In the genomic region with DNA sequence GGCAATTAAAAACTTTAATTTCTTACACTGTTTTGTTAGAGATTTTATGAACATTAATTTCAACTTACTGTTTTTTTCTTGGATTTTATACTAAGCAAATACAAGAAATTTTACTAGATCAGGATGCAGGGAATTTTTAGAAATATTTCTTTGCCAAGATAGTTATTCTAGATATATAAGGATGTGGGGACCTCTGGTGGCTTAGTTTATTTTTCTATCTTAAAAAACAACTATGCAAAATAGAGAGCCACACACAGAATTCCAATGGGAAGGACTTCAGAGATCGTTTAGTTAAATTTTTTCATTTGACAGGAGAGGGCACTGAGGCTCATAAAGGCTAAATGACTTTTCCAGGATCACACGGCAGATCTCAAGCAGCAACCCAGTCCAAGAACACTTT, we compare ENCODE assay signal across 10 cellular contexts. TPM values are rescaled to one million over a fixed set of nuclear protein-coding genes. Genes with fewer than 3 reads are reported as not detected.
A peak's percentile ranks its signal among the peaks of the same experiment; 100 is the strongest.
DNase-seq lines count a peak whose midpoint lies in the region; ATAC-seq, FAIRE-seq and TF ChIP-seq lines count a peak whose summit lies in the region.
"Had no signal": no experiment of that assay in that cellular context is flagged by ENCODE, and none has a peak within 500 bp of the region (broad histone marks: within the 10 kb centered on the region; RNA-seq: fewer than 3 reads in every experiment).

No MANE protein-coding gene starts in this region.

- H3K4me3 Mint-ChIP-seq in HFFc6: no peak overlapping the region
- H3K4me3 Mint-ChIP-seq in activated naive CD8-positive, alpha-beta T cell treated with anti-CD3 and anti-CD28 coated beads, Interleukin-2, amount 50 U/mL, for 24 hours: no peak overlapping the region
- H3K4me3 Mint-ChIP-seq: stimulated activated naive CD8-positive, alpha-beta T cell treated with anti-CD3 and anti-CD28 coated beads, Interleukin-15, Interleukin-2, amounts not matched to agents 100 ng/mL and 50 ng/mL, for 24 hours had no signal

- H3K27me3 ChIP-seq in SK-N-SH (ENCODE audit: insufficient read depth) (no peaks in the 10 kb centered on the region), small intestine (ENCODE audit: control insufficient read depth in 2 of 2, insufficient read depth in 2 of 2, low read length in 2 of 2) (no peaks in the 10 kb centered on the region)

- no peak overlapping the region for H3K4me2 ChIP-seq in SK-N-SH

- no peaks in the 10 kb centered on the region for H3K9me3 ChIP-seq in SK-N-SH
- no peaks in the 10 kb centered on the region for H3K9me3 ChIP-seq in small intestine (ENCODE audit: control insufficient read depth, low read depth)

- POLR2A ChIA-PET in SK-N-SH (lab: Yijun Ruan, JAX): no interaction called here

- no peak for TF ChIP-seq EP300 in SK-N-SH (IDR thresholded peaks at IDR 0.05; ENCODE audit: borderline replicate concordance in 1 of 2, low read depth in 1 of 2, low read length in 1 of 2)

- H3K4me3 ChIP-seq in SK-N-SH (ENCODE audit: low read depth in 2 of 2, low read length in 1 of 2) (no peak overlapping the region), small intestine (ENCODE audit: low read depth in 1 of 2, low read length in 2 of 2) (no peak overlapping the region)

- H3K79me2 ChIP-seq in SK-N-SH (ENCODE audit: insufficient read depth): no peaks in the 10 kb centered on the region

- H3K9me2 ChIP-seq in SK-N-SH: no peaks in the 10 kb centered on the region

- peaks cover 26% of the 10 kb centered on the region for H3F3A ChIP-seq in SK-N-SH (replicated peaks; ENCODE audit: insufficient read depth)

- TF ChIP-seq CTCF in HFFc6 (IDR thresholded peaks at IDR 0.05) (peak; percentile 79), SK-N-SH (IDR thresholded peaks at IDR 0.05) (peak; percentile 65)

- no peak for ATAC-seq in GM18511 (IDR thresholded peaks at IDR 0.05; ENCODE audit: unreplicated experiment)
- ATAC-seq in activated naive CD8-positive, alpha-beta T cell treated with anti-CD3 and anti-CD28 coated beads, Interleukin-2, amount 50 U/mL, for 24 hours: no peak

- DNase-seq in HFFc6: peak; percentile 47
- DNase-seq in SK-N-SH: peak; percentile 16
- peak; percentile 33 for DNase-seq in glomerular visceral epithelial cell (ENCODE audit: extremely low spot score)
- peak; percentile 29 for DNase-seq in small intestine
- DNase-seq in NCI-H187 treated with DMSO at 0.1 percent for 48 hours (lab: John Stamatoyannopoulos, UW): no peak
- DNase-seq in stimulated activated CD4-positive, alpha-beta T cell treated with anti-CD3 and anti-CD28 coated beads, Interleukin-12 subunit alpha, Interleukin-12 subunit beta, amount 100 ng/mL, for 4 hours: no peak
- no peak for DNase-seq in activated naive CD8-positive, alpha-beta T cell treated with anti-CD3 and anti-CD28 coated beads, Interleukin-2, amount 50 U/mL, for 24 hours

- peaks cover 9 to 15% of the 10 kb centered on the region in 2 experiments; a peak in 3 of 4 replicates for H3K4me1 ChIP-seq in SK-N-SH (ENCODE audit: control insufficient read depth in 1 of 2, insufficient read depth in 2 of 2, low read depth in 1 of 2, low read length in 1 of 2)
- no peaks in the 10 kb centered on the region for H3K4me1 ChIP-seq in small intestine (ENCODE audit: control insufficient read depth in 2 of 2, insufficient read depth in 1 of 2, low read depth in 1 of 2, low read length in 1 of 2)

- no peaks in the 10 kb centered on the region for H4K20me1 ChIP-seq in SK-N-SH (ENCODE audit: insufficient read depth)

- no peaks in the 10 kb centered on the region for H3K27me3 Mint-ChIP-seq in HFFc6 (ENCODE audit: insufficient read depth)
- H3K27me3 Mint-ChIP-seq in activated naive CD8-positive, alpha-beta T cell treated with anti-CD3 and anti-CD28 coated beads, Interleukin-2, amount 50 U/mL, for 24 hours: no peaks in the 10 kb centered on the region
- H3K27me3 Mint-ChIP-seq: stimulated activated naive CD8-positive, alpha-beta T cell treated with anti-CD3 and anti-CD28 coated beads, Interleukin-15, Interleukin-2, amounts not matched to agents 100 ng/mL and 50 ng/mL, for 24 hours had no signal

- WGBS in SK-N-SH (ENCODE audit: low lambda C conversion rate): 30% methylated on average over 2 of the region's 2 CpGs
- WGBS in small intestine, 3 donors: 27 to 37% (median 30%) methylated on average over 2 of the region's 2 CpGs

- no peaks in the 10 kb centered on the region for H3K36me3 Mint-ChIP-seq in HFFc6 (ENCODE audit: low read depth)
- H3K36me3 Mint-ChIP-seq in activated naive CD8-positive, alpha-beta T cell treated with anti-CD3 and anti-CD28 coated beads, Interleukin-2, amount 50 U/mL, for 24 hours (ENCODE audit: low read depth): no peaks in the 10 kb centered on the region

- no peak overlapping the region for H3K9ac ChIP-seq in SK-N-SH

- peak; percentile 74 for TF ChIP-seq RAD21 in SK-N-SH (IDR thresholded peaks at IDR 0.05; ENCODE audit: low read length)

- H3K27ac Mint-ChIP-seq in HFFc6: no peak overlapping the region
- H3K27ac Mint-ChIP-seq in activated naive CD8-positive, alpha-beta T cell treated with anti-CD3 and anti-CD28 coated beads, Interleukin-2, amount 50 U/mL, for 24 hours: no peak overlapping the region
- H3K27ac Mint-ChIP-seq: stimulated activated naive CD8-positive, alpha-beta T cell treated with anti-CD3 and anti-CD28 coated beads, Interleukin-15, Interleukin-2, amounts not matched to agents 100 ng/mL and 50 ng/mL, for 24 hours had no signal

- peaks cover 5% of the 10 kb centered on the region; the same call in 1 of the 2 replicates for H3K4me1 Mint-ChIP-seq in HFFc6 (ENCODE audit: low read depth)
- H3K4me1 Mint-ChIP-seq in activated naive CD8-positive, alpha-beta T cell treated with anti-CD3 and anti-CD28 coated beads, Interleukin-2, amount 50 U/mL, for 24 hours: no peaks in the 10 kb centered on the region

- CTCF ChIA-PET in SK-N-SH (lab: Yijun Ruan, JAX): interaction anchor here (0.8 to 7.4 kb wide), 11 partner anchors 9 to 811 kb away, joined by 3 to 130 read pairs (median 4); no protein-coding TSS in a partner anchor

- H2AFZ ChIP-seq in SK-N-SH (ENCODE audit: low read depth): no peak overlapping the region

- H3K9me3 Mint-ChIP-seq in HFFc6: no peaks in the 10 kb centered on the region
- no peaks in the 10 kb centered on the region for H3K9me3 Mint-ChIP-seq in activated naive CD8-positive, alpha-beta T cell treated with anti-CD3 and anti-CD28 coated beads, Interleukin-2, amount 50 U/mL, for 24 hours
- H3K9me3 Mint-ChIP-seq: stimulated activated naive CD8-positive, alpha-beta T cell treated with anti-CD3 and anti-CD28 coated beads, Interleukin-15, Interleukin-2, amounts not matched to agents 100 ng/mL and 50 ng/mL, for 24 hours had no signal

- H3K27ac ChIP-seq in SK-N-SH (ENCODE audit: low read depth in 2 of 2, low read length in 1 of 2) (peak overlapping the region; percentile 55 to 65; a peak in 2 of 4 replicates), small intestine (ENCODE audit: low read depth in 1 of 2, low read length in 1 of 2) (no peak overlapping the region)

- H3K36me3 ChIP-seq in SK-N-SH (replicated peaks in 1 of 2; ENCODE audit: control insufficient read depth in 1 of 2, insufficient read depth in 2 of 2, low read length in 1 of 2) (peaks cover 71 to 72% of the 10 kb centered on the region in 2 experiments), small intestine (ENCODE audit: control insufficient read depth in 2 of 2, insufficient read depth in 2 of 2, low read length in 2 of 2) (no peaks in the 10 kb centered on the region)

- peak; percentile 76 for FAIRE-seq in small intestine (lab: Jason Lieb, UNC)

TF ChIP-seq in SK-N-SH, 30 proteins besides CTCF, POLR2A, EP300 and RAD21:
- TF ChIP-seq, protein P1, sequence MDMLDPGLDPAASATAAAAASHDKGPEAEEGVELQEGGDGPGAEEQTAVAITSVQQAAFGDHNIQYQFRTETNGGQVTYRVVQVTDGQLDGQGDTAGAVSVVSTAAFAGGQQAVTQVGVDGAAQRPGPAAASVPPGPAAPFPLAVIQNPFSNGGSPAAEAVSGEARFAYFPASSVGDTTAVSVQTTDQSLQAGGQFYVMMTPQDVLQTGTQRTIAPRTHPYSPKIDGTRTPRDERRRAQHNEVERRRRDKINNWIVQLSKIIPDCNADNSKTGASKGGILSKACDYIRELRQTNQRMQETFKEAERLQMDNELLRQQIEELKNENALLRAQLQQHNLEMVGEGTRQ (IDR thresholded peaks at IDR 0.05; ENCODE audit: borderline replicate concordance, low read depth, low read length): no peak
- TF ChIP-seq SMC3 (IDR thresholded peaks at IDR 0.05; ENCODE audit: low read depth, low read length): peak; percentile 51

RNA-seq across cellular contexts. Expression of a gene that starts 23.0 kb away (rescaled TPM):
- total RNA-seq in HFFc6 (2021; fragmentation: NEBNext Ultra II Directional; extraction: Animal tissue kit (Norgen Biotek cat#: 25700)): under 1 TPM in 3 of 6 experiments, not detected in 3; 0.19 to 0.38 (median 0.25) TPM
- polyA plus RNA-seq in SK-N-SH (2012; rRNA removed) (0.13 and 0.24 TPM in 2 replicates), small intestine (under 1 TPM in 1 of 3 donors, not detected in 2; 0.07 TPM)
- polyA plus RNA-seq in SK-N-SH (2012; cell fraction: cytosol; rRNA removed): 0.07 and 0.10 TPM in 2 replicates
- 0.66 and 1.0 TPM in 2 replicates for polyA plus RNA-seq in SK-N-SH (2012; cell fraction: nucleus; rRNA removed)
- total RNA-seq: mononuclear cell had no signal

RNA-seq across cellular contexts. Expression of a gene that starts 34.6 kb away (rescaled TPM):
- total RNA-seq in HFFc6 (2021; fragmentation: NEBNext Ultra II Directional; extraction: Animal tissue kit (Norgen Biotek cat#: 25700)): 10 to 100 TPM; 22.3 to 36.1 (median 27.5) TPM
- polyA plus RNA-seq in SK-N-SH (2012; rRNA removed) (9.1 and 14.5 TPM in 2 replicates), small intestine (1 to 10 TPM; 1.3 to 7.4 (median 2.4) TPM)
- 12.4 and 14.1 TPM in 2 replicates for polyA plus RNA-seq in SK-N-SH (2012; cell fraction: cytosol; rRNA removed)
- 18.9 and 28.5 TPM in 2 replicates for polyA plus RNA-seq in SK-N-SH (2012; cell fraction: nucleus; rRNA removed)

Comparison
In these comparisons a context has a peak if more than half of its experiments do, and no peak if none do; other contexts are left out.
1. DNase-seq: peak in HFFc6 (single experiment), SK-N-SH (single experiment), glomerular visceral epithelial cell (single experiment) and small intestine (single experiment); none in NCI-H187 treated with DMSO at 0.1 percent for 48 hours (single experiment), stimulated activated CD4-positive, alpha-beta T cell treated with anti-CD3 and anti-CD28 coated beads, Interleukin-12 subunit alpha, Interleukin-12 subunit beta, amount 100 ng/mL, for 4 hours (single experiment) and activated naive CD8-positive, alpha-beta T cell treated with anti-CD3 and anti-CD28 coated beads, Interleukin-2, amount 50 U/mL, for 24 hours (single experiment).
2. H3K27ac ChIP-seq: peak in SK-N-SH (2 of 2); none in small intestine (0 of 2).